ENCODE assay signal across 17 cellular contexts in the genomic region with DNA sequence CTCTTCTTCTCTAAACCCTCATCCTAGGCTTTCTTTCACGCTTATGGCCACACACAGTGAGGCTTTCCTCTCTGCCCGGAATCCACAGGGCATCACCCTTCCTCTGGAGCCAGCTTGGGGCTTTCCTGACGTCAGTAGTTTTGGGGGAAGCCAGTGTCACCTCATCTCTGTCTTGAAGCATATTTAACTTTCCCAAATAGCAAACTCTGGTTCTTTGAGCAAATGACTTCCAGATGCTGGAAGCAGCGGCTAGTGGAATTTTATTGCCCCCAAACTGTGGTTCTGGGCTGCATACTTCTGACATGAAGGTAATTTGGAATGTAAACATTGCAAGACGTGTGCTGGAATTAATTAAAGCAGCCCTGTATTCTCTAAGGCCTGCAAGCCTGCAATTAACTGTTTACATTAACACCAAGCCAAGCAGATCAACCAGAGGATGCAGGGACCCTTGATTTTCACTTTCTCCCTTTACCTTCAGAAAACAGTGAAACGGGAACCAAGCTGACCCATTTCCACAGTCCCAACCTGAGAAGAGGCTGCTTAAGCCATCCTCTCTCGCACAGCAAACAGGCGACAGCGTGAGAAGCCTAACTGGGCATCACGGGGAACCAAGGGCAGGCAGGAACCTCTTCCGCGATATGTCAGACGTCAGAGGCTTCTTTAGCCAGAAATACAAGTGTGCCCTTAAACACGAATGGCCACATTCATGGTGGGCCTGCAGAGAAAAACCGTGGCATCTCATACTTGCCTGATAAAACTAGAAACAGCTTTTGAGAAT.
DNase-seq lines count a peak whose midpoint lies in the region; ATAC-seq and TF ChIP-seq lines count a peak whose summit lies in the region.
"Had no signal": no experiment of that assay in that cellular context is flagged by ENCODE, and none has a peak within 500 bp of the region (broad histone marks: within the 10 kb centered on the region; RNA-seq: fewer than 3 reads in every experiment).

No MANE protein-coding gene starts in this region.

- H3K4me3 ChIP-seq in BJ (ENCODE audit: low read depth, low read length) (no peak overlapping the region), RWPE2 (ENCODE audit: severe bottlenecking) (no peak overlapping the region)
- H3K4me3 ChIP-seq: lower lobe of right lung, tibial nerve had no signal

- intact Hi-C loops in sciatic nerve (cut with DNase I), result no loop called here

- no peaks in the 10 kb centered on the region for H3K4me1 ChIP-seq in RWPE2 (ENCODE audit: insufficient read depth, poor library complexity, severe bottlenecking)
- H3K4me1 ChIP-seq: lower lobe of right lung had no signal

- no peak for TF ChIP-seq CTCF in BJ (IDR thresholded peaks at IDR 0.05; ENCODE audit: insufficient read depth, low read depth, low read length)
- TF ChIP-seq CTCF in RWPE2 (IDR thresholded peaks at IDR 0.05; ENCODE audit: poor library complexity, severe bottlenecking), result no peak

- H3K36me3 ChIP-seq in BJ (ENCODE audit: control insufficient read depth, insufficient read depth, low read length) (no peaks in the 10 kb centered on the region; the same call in 1 of the 2 replicates), RWPE2 (ENCODE audit: low read depth) (no peaks in the 10 kb centered on the region)
- H3K36me3 ChIP-seq: brain microvascular endothelial cell, lower lobe of right lung, tibial nerve had no signal

- CTCF ChIA-PET in BJ (lab: Yijun Ruan, JAX), result interaction anchor here (1.0 to 1.2 kb wide), 2 partner anchors 10 to 21 kb away, joined by 3 to 5 read pairs; no protein-coding TSS in a partner anchor

- no peak for ATAC-seq in RWPE2 (ENCODE audit: low read depth)
- ATAC-seq in sciatic nerve, result peak; percentile 50
- ATAC-seq in GM19035 (IDR thresholded peaks at IDR 0.05; ENCODE audit: unreplicated experiment), result no peak
- ATAC-seq: lower lobe of right lung had no signal

- H3K27me3 ChIP-seq in BJ (ENCODE audit: control insufficient read depth, insufficient read depth, low read length) (no peaks in the 10 kb centered on the region), RWPE2 (ENCODE audit: insufficient read depth, poor library complexity, severe bottlenecking) (no peaks in the 10 kb centered on the region)
- H3K27me3 ChIP-seq: brain microvascular endothelial cell, tibial nerve had no signal

- DNase-seq in BJ (ENCODE audit: low read depth), result peak; percentile 91
- DNase-seq in RWPE2 (ENCODE audit: low spot score), result peak; percentile 26
- peak; percentile 95 for DNase-seq in fibroblast of gingiva (ENCODE audit: low read depth)
- no peak for DNase-seq in sciatic nerve (ENCODE audit: low spot score)
- no peak for DNase-seq in HT-29 (ENCODE audit: low spot score)
- no peak for DNase-seq in NCI-H510A treated with DMSO at 0.1 percent for 48 hours (lab: John Stamatoyannopoulos, UW)
- DNase-seq in NCI-H345 (lab: John Stamatoyannopoulos, UW), result no peak
- DNase-seq: activated CD4-positive, alpha-beta memory T cell treated with anti-CD3 and anti-CD28 coated beads, Interleukin-2, amount 10 ng/mL, durations not matched to agents 7 days and 5 days; brain microvascular endothelial cell; H9; lower lobe of right lung; NCI-H2081; nucleus accumbens; SIG-M5 had no signal

- no peaks in the 10 kb centered on the region for H3K9me3 ChIP-seq in RWPE2 (ENCODE audit: severe bottlenecking)
- H3K9me3 ChIP-seq: lower lobe of right lung had no signal

- POLR2A ChIA-PET in BJ (lab: Charles Lee), result no interaction called here

- H3K27ac ChIP-seq in RWPE2 (ENCODE audit: poor library complexity, severe bottlenecking), result no peak overlapping the region
- H3K27ac ChIP-seq: brain microvascular endothelial cell, HL-60, lower lobe of right lung, tibial nerve had no signal

Comparison
In these comparisons a context has a peak if more than half of its experiments do, and no peak if none do; other contexts are left out.
1. DNase-seq: peak in BJ (single experiment), RWPE2 (single experiment) and fibroblast of gingiva (single experiment); none in sciatic nerve (single experiment), HT-29 (single experiment), NCI-H510A treated with DMSO at 0.1 percent for 48 hours (single experiment) and NCI-H345 (single experiment).